Comparison of ENCODE assay signal across 17 cellular contexts in the genomic region with DNA sequence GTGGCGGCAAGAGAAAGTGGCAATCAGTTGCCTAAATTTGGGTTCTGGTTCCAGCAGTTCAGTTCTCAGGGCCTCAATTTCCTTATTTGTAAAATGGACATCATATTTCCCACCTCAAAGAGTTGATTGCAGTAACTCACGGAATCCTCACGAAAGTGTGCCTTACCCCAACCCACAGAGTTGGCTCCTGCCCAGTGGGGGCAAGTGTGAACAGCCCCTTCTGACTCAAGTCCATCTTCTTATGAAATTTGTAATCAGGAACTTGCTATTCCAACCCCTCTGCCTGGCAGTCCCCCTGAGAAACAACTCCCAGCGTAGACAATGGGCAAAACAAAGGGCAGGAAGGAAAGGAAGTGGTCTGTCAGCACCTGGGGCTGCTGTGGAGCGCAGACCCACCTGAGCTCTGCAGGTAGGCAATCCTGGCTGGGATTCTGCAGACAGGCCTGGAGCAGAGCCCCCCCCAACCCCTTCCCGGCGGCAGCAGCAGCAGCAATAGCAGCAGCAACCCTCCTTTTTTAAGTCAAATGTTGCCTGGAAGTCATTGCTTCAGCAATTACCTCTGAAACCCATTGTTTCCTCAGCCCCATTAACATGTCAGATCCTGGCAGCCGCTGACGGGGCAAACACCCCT.
"Had no signal": no experiment of that assay in that cellular context is flagged by ENCODE, and none has a peak within 500 bp of the region (broad histone marks: within the 10 kb centered on the region; RNA-seq: fewer than 3 reads in every experiment).

No MANE protein-coding gene starts in this region.

- DNase-seq: activated CD4-positive, alpha-beta T cell treated with anti-CD3 and anti-CD28 coated beads, Interleukin-2, amount 10 ng/mL, durations not matched to agents 24 days and 14 days; activated CD8-positive, alpha-beta memory T cell treated with anti-CD3 and anti-CD28 coated beads for 24 hours; activated naive CD4-positive, alpha-beta T cell treated with anti-CD3 and anti-CD28 coated beads for 36 hours; esophagus squamous epithelium; foreskin keratinocyte; left colon; naive B cell; right cardiac atrium; SK-N-SH; stimulated activated CD4-positive, alpha-beta T cell treated with anti-CD3 and anti-CD28 coated beads, Interleukin-1b, Interleukin-23, amount 100 ng/mL, for 48 hours; stimulated activated naive CD4-positive, alpha-beta T cell treated with Interleukin-2 at 50 U/mL for 16 hours had no signal

- H3K9me3 ChIP-seq: adrenal gland, esophagus squamous epithelium, SK-N-SH, suprapubic skin, upper lobe of left lung had no signal

- H3K27me3 ChIP-seq: adrenal gland, foreskin keratinocyte, upper lobe of left lung had no signal

- H3K27ac Mint-ChIP-seq: activated CD4-positive, alpha-beta T cell treated with anti-CD3 and anti-CD28 coated beads, Interleukin-2, amount 10 ng/mL, durations not matched to agents 24 days and 14 days; activated naive CD4-positive, alpha-beta T cell treated with anti-CD3 and anti-CD28 coated beads for 36 hours; activated T-helper 17 cell treated with anti-CD3 and anti-CD28 coated beads, Interleukin-2, amount 50 U/mL, for 72 hours; progenitor cell of endocrine pancreas had no signal

- H3K4me3 Mint-ChIP-seq: activated CD4-positive, alpha-beta T cell treated with anti-CD3 and anti-CD28 coated beads, Interleukin-2, amount 10 ng/mL, durations not matched to agents 24 days and 14 days; activated naive CD4-positive, alpha-beta T cell treated with anti-CD3 and anti-CD28 coated beads for 36 hours; activated T-helper 17 cell treated with anti-CD3 and anti-CD28 coated beads, Interleukin-2, amount 50 U/mL, for 72 hours; naive B cell had no signal

- H3K9me3 Mint-ChIP-seq: activated CD4-positive, alpha-beta T cell treated with anti-CD3 and anti-CD28 coated beads, Interleukin-2, amount 10 ng/mL, durations not matched to agents 24 days and 14 days; activated naive CD4-positive, alpha-beta T cell treated with anti-CD3 and anti-CD28 coated beads for 36 hours; activated T-helper 17 cell treated with anti-CD3 and anti-CD28 coated beads, Interleukin-2, amount 50 U/mL, for 72 hours had no signal

- H3K36me3 ChIP-seq: adrenal gland, esophagus squamous epithelium, suprapubic skin, upper lobe of left lung had no signal

- ATAC-seq: activated T-helper 17 cell treated with anti-CD3 and anti-CD28 coated beads, Interleukin-2, amount 50 U/mL, for 72 hours; foreskin keratinocyte; left colon; right cardiac atrium had no signal

- H3K4me3 ChIP-seq: adrenal gland, esophagus squamous epithelium, lung, suprapubic skin, upper lobe of left lung had no signal

- H3K36me3 Mint-ChIP-seq: naive B cell had no signal

- H3K4me1 Mint-ChIP-seq: activated CD4-positive, alpha-beta T cell treated with anti-CD3 and anti-CD28 coated beads, Interleukin-2, amount 10 ng/mL, durations not matched to agents 24 days and 14 days had no signal

- H3K9ac ChIP-seq: SK-N-SH had no signal

- H3K4me1 ChIP-seq: esophagus squamous epithelium, foreskin keratinocyte, suprapubic skin had no signal

- H3K27ac ChIP-seq: esophagus squamous epithelium, foreskin keratinocyte, suprapubic skin, upper lobe of left lung had no signal
